11 cellular contexts compared by ENCODE assay signal in genomic region chr10:1297566-1298301, GRCh38.
DNase-seq lines count a peak whose midpoint lies in the region; ATAC-seq and TF ChIP-seq lines count a peak whose summit lies in the region.
"Had no signal": no experiment of that assay in that cellular context is flagged by ENCODE, and none has a peak within 500 bp of the region (broad histone marks: within the 10 kb centered on the region; RNA-seq: fewer than 3 reads in every experiment).

No MANE protein-coding gene starts in this region.

- H3K4me1 Mint-ChIP-seq in type B pancreatic cell (ENCODE audit: unreplicated experiment) = peaks cover 38% of the 10 kb centered on the region
- H3K4me1 Mint-ChIP-seq in activated T-helper 17 cell treated with anti-CD3 and anti-CD28 coated beads, Interleukin-2, amount 50 U/mL, for 72 hours = peaks cover 3% of the 10 kb centered on the region

- H3K36me3 Mint-ChIP-seq in type B pancreatic cell = no peaks in the 10 kb centered on the region
- H3K36me3 Mint-ChIP-seq in activated T-helper 17 cell treated with anti-CD3 and anti-CD28 coated beads, Interleukin-2, amount 50 U/mL, for 72 hours (ENCODE audit: low read depth) = no peaks in the 10 kb centered on the region

- no peaks in the 10 kb centered on the region for H3K9me3 Mint-ChIP-seq in type B pancreatic cell
- no peaks in the 10 kb centered on the region for H3K9me3 Mint-ChIP-seq in activated T-helper 17 cell treated with anti-CD3 and anti-CD28 coated beads, Interleukin-2, amount 50 U/mL, for 72 hours
- H3K9me3 Mint-ChIP-seq: activated T-cell treated with anti-CD3 and anti-CD28 coated beads, Interleukin-2, amount 50 U/mL, for 24 hours; nephron had no signal

- H3K4me3 Mint-ChIP-seq in type B pancreatic cell = no peak overlapping the region
- no peak overlapping the region for H3K4me3 Mint-ChIP-seq in activated T-helper 17 cell treated with anti-CD3 and anti-CD28 coated beads, Interleukin-2, amount 50 U/mL, for 72 hours
- H3K4me3 Mint-ChIP-seq: activated T-cell treated with anti-CD3 and anti-CD28 coated beads, Interleukin-2, amount 50 U/mL, for 24 hours; nephron had no signal

- peak; percentile 30 for TF ChIP-seq CTCF in type B pancreatic cell (conservative IDR thresholded peaks at IDR 0.05)

- H3K27me3 Mint-ChIP-seq in type B pancreatic cell = peaks cover 10% of the 10 kb centered on the region
- H3K27me3 Mint-ChIP-seq in activated T-helper 17 cell treated with anti-CD3 and anti-CD28 coated beads, Interleukin-2, amount 50 U/mL, for 72 hours = peaks cover 34% of the 10 kb centered on the region

- H3K27ac Mint-ChIP-seq in type B pancreatic cell = no peak overlapping the region
- H3K27ac Mint-ChIP-seq in activated T-helper 17 cell treated with anti-CD3 and anti-CD28 coated beads, Interleukin-2, amount 50 U/mL, for 72 hours = no peak overlapping the region
- H3K27ac Mint-ChIP-seq: activated T-cell treated with anti-CD3 and anti-CD28 coated beads, Interleukin-2, amount 50 U/mL, for 24 hours; nephron had no signal

- no peak for ATAC-seq in activated T-helper 17 cell treated with anti-CD3 and anti-CD28 coated beads, Interleukin-2, amount 50 U/mL, for 72 hours (replicated peaks)
- ATAC-seq in GM21423 (IDR thresholded peaks at IDR 0.05; ENCODE audit: unreplicated experiment) = no peak
- ATAC-seq: activated CD4-positive, CD25-positive, alpha-beta regulatory T cell treated with anti-CD3 and anti-CD28 coated beads, Interleukin-2, amount 50 U/mL, for 24 hours had no signal

- DNase-seq in activated CD4-positive, alpha-beta T cell treated with anti-CD3 and anti-CD28 coated beads for 48 hours = peak; percentile 20
- DNase-seq in activated CD4-positive, alpha-beta T cell treated with anti-CD3 and anti-CD28 coated beads, Interleukin-2, amount 50 U/mL, for 4 hours = no peak
- DNase-seq in SK-N-DZ (ENCODE audit: low spot score) = peak; percentile 34
- DNase-seq in left kidney (ENCODE audit: low read depth, low spot score) = peak; percentile 66
- no peak for DNase-seq in type B pancreatic cell (ENCODE audit: extremely low spot score, unreplicated experiment)
- no peak for DNase-seq in T-helper 1 cell
- DNase-seq: activated T-cell treated with anti-CD3 and anti-CD28 coated beads, Interleukin-2, amount 50 U/mL, for 24 hours had no signal

Comparison
In these comparisons a context has a peak if more than half of its experiments do, and no peak if none do; other contexts are left out.
1. DNase-seq: peak in activated CD4-positive, alpha-beta T cell treated with anti-CD3 and anti-CD28 coated beads for 48 hours (single experiment), SK-N-DZ (single experiment) and left kidney (single experiment); none in activated CD4-positive, alpha-beta T cell treated with anti-CD3 and anti-CD28 coated beads, Interleukin-2, amount 50 U/mL, for 4 hours (0 of 2), type B pancreatic cell (single experiment) and T-helper 1 cell (0 of 5).